9 cellular contexts compared by ENCODE assay signal in genomic region chr11:34633990-34634725, GRCh38. TPM values are rescaled to one million over a fixed set of nuclear protein-coding genes. Genes with fewer than 3 reads are reported as not detected.
DNase-seq lines count a peak whose midpoint lies in the region; ATAC-seq and TF ChIP-seq lines count a peak whose summit lies in the region.
"Had no signal": no experiment of that assay in that cellular context is flagged by ENCODE, and none has a peak within 500 bp of the region (broad histone marks: within the 10 kb centered on the region; RNA-seq: fewer than 3 reads in every experiment).

No MANE protein-coding gene starts in this region.

- no peaks in the 10 kb centered on the region for H3K9me3 Mint-ChIP-seq in chondrocyte (ENCODE audit: low read depth)

- H3K27ac ChIP-seq in ACC112 (ENCODE audit: low read depth, low read length) = peak overlapping the region; percentile 48
- peak overlapping the region; percentile 88 for H3K27ac ChIP-seq in PC-3 (ENCODE audit: low read length)
- H3K27ac ChIP-seq: cardiac muscle cell had no signal

- H3K4me3 ChIP-seq in ACC112 (ENCODE audit: low read depth, low read length) = no peak overlapping the region
- H3K4me3 ChIP-seq in PC-3 (ENCODE audit: low read length) = no peak overlapping the region
- H3K4me3 ChIP-seq: cardiac muscle cell had no signal

- BruUV-seq in PC-3 (replicated peaks; lab: Mats Ljungman, UMichigan) = no TSS peak

- H3K4me1 ChIP-seq in ACC112 (ENCODE audit: control insufficient read depth, insufficient read depth, low read length, unreplicated experiment) (peaks cover 23% of the 10 kb centered on the region), PC-3 (ENCODE audit: insufficient read depth, low read length) (peaks cover 66% of the 10 kb centered on the region)

- no peaks in the 10 kb centered on the region for H3K27me3 Mint-ChIP-seq in chondrocyte (ENCODE audit: low read depth)

- peak overlapping the region; percentile 78 for H3K4me2 ChIP-seq in PC-3 (ENCODE audit: low read length)

- peak; percentile 87 for ATAC-seq in GM18873 (IDR thresholded peaks at IDR 0.05; ENCODE audit: low FRiP score, unreplicated experiment)
- ATAC-seq in HG03108 (IDR thresholded peaks at IDR 0.05; ENCODE audit: unreplicated experiment) = peak; percentile 81
- no peak for ATAC-seq in PC-3

- H3K4me3 Mint-ChIP-seq in chondrocyte (ENCODE audit: unreplicated experiment) = no peak overlapping the region

- H3F3A ChIP-seq in PC-3 (ENCODE audit: low read length, unreplicated experiment) = peaks cover 5% of the 10 kb centered on the region

- peak; percentile 49 for DNase-seq in PC-3
- DNase-seq in iris pigment epithelial cell (ENCODE audit: low read depth) = peak; percentile 55
- no peak for DNase-seq in UCSD-AML1 (lab: John Stamatoyannopoulos, UW; ENCODE audit: unreplicated experiment)
- no peak for DNase-seq in chondrocyte (ENCODE audit: low spot score)
- DNase-seq in activated CD4-positive, alpha-beta T cell treated with anti-CD3 and anti-CD28 coated beads for 4 hours = no peak

- no peak for TF ChIP-seq CTCF in PC-3 (conservative IDR thresholded peaks at IDR 0.05; ENCODE audit: low read depth, low read length)
- no peak for TF ChIP-seq CTCF in chondrocyte (IDR thresholded peaks at IDR 0.05)

- H3K36me3 Mint-ChIP-seq in chondrocyte (ENCODE audit: low read depth) = no peaks in the 10 kb centered on the region

- H3K79me2 ChIP-seq in ACC112 (ENCODE audit: control insufficient read depth, insufficient read depth, low read length, unreplicated experiment) (no peaks in the 10 kb centered on the region), PC-3 (ENCODE audit: low read length) (peaks cover 92% of the 10 kb centered on the region)

- H3K36me3 ChIP-seq in ACC112 (ENCODE audit: insufficient read depth, low read length) = no peaks in the 10 kb centered on the region
- H3K36me3 ChIP-seq in PC-3 (ENCODE audit: low read depth, low read length) = no peaks in the 10 kb centered on the region
- H3K36me3 ChIP-seq: cardiac muscle cell had no signal

- H3K27me3 ChIP-seq in ACC112 (ENCODE audit: insufficient read depth, low read length) (no peaks in the 10 kb centered on the region), PC-3 (ENCODE audit: low read length) (no peaks in the 10 kb centered on the region)
- H3K27me3 ChIP-seq: cardiac muscle cell had no signal

- H2AFZ ChIP-seq in ACC112 (ENCODE audit: low read length, unreplicated experiment) (no peak overlapping the region), PC-3 (ENCODE audit: low read length) (no peak overlapping the region)

- CTCF ChIA-PET in PC-3 (lab: Charles Lee) = no interaction called here

- no peaks in the 10 kb centered on the region for H3K9me3 ChIP-seq in PC-3 (ENCODE audit: low read length)

- intact Hi-C loops in PC-3 (cut with micrococcal nuclease) = no loop called here

- no peak overlapping the region for H3K27ac Mint-ChIP-seq in chondrocyte (ENCODE audit: unreplicated experiment)

- H3K9me2 ChIP-seq in PC-3 (replicated peaks; ENCODE audit: low read length) = no peaks in the 10 kb centered on the region

- H4K20me1 ChIP-seq in PC-3 (ENCODE audit: low read length) = no peaks in the 10 kb centered on the region

- POLR2A ChIA-PET in PC-3 (lab: Charles Lee; ENCODE audit: unreplicated experiment) = interaction anchor here (0.6 kb wide), 1 partner anchor 1184 kb away, joined by 4 read pairs; no protein-coding TSS in a partner anchor

- H3K4me1 Mint-ChIP-seq in chondrocyte (ENCODE audit: low read depth) = peaks cover 35% of the 10 kb centered on the region

- H3K9ac ChIP-seq in PC-3 (ENCODE audit: low read length) = no peak overlapping the region

RNA-seq across cellular contexts. Expression of gene EHF, which starts 13.3 kb away (rescaled TPM):
- total RNA-seq in PC-3 (2014; rRNA removed) = 29.0 and 37.0 TPM in 2 replicates
- total RNA-seq in chondrocyte = not detected in 3 replicates
- total RNA-seq: cardiac muscle cell had no signal

Comparison
In these comparisons a context has a peak if more than half of its experiments do, and no peak if none do; other contexts are left out.
1. DNase-seq: peak in PC-3 (single experiment) and iris pigment epithelial cell (single experiment); none in UCSD-AML1 (single experiment), chondrocyte (single experiment) and activated CD4-positive, alpha-beta T cell treated with anti-CD3 and anti-CD28 coated beads for 4 hours (0 of 2).
2. RNA of gene EHF, which starts 13.3 kb away (total RNA-seq): 29.0 to 37.0 TPM in PC-3; not detected in chondrocyte; every median in the first group is over 10 times any median in the second.